In the genomic region with DNA sequence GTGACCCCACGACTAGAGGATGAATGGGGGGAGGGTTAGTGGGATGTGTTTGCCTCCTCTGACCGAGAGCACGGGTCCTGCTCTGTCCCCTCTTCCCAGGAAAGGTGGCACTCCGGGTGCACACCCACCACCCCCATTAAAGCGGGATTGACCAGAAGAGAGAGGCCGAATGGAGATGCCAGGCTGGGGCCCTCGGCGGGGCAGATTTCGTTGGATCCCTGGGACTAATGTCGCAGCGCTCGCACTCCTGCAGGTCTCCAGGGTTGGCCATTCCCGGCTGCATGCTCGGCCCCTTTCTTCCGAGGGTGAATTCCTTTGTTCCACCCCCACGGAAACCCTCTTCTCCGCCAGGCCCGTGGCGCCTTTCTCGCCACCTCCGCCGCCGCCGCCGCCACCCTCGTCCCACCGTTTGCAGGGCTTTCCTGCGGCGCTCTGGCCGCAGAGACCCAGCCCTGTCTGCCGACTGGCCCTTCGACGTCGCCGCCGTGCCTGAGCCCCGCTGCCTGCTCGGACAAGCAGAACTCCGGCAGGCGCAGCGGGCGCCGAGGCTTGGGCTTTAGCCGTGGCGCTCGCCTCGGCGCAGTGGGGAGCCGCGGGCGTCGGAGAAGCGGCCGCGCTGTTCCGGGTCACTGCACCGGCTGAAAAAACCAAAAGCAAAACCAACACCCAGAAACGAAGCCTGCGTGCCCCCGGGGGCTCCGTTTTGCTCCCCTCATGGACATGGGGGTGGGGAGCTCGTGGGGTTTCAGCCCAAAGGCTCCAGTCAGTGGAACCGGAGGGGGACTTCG, we compare ENCODE assay signal across 13 cellular contexts. TPM values are rescaled to one million over a fixed set of nuclear protein-coding genes. Genes with fewer than 3 reads are reported as not detected.
DNase-seq lines count a peak whose midpoint lies in the region; TF ChIP-seq lines count a peak whose summit lies in the region.
"Had no signal": no experiment of that assay in that cellular context is flagged by ENCODE, and none has a peak within 500 bp of the region (broad histone marks: within the 10 kb centered on the region; RNA-seq: fewer than 3 reads in every experiment).

No MANE protein-coding gene starts in this region.

- H3K4me2 ChIP-seq in MM.1S (ENCODE audit: low read depth, low read length): peak overlapping the region; percentile 55; the same call in 1 of the 2 replicates

- H4K20me1 ChIP-seq in MM.1S (ENCODE audit: insufficient read depth, low read length): no peaks in the 10 kb centered on the region

- no peak overlapping the region for H3K9ac ChIP-seq in MM.1S (ENCODE audit: low read length)

- H3K27me3 Mint-ChIP-seq in CD4-positive, alpha-beta memory T cell: peaks cover 61 to 64% of the 10 kb centered on the region in 2 donors

- H3K4me3 ChIP-seq in CD4-positive, alpha-beta memory T cell (ENCODE audit: low read length in 2 of 2): peak overlapping the region in 1 of 2 donors; percentile 35
- H3K4me3 ChIP-seq in MM.1S (ENCODE audit: low read length): peak overlapping the region; percentile 41
- H3K4me3 ChIP-seq in effector memory CD4-positive, alpha-beta T cell (ENCODE audit: insufficient read depth, low read depth, low read length, poor library complexity, severe bottlenecking): peak overlapping the region; percentile 58
- H3K4me3 ChIP-seq in ovary: peak overlapping the region; percentile 5

- DNase-seq in CD4-positive, alpha-beta memory T cell: no peak
- DNase-seq in MM.1S (no peak), ovary (no peak), ACHN (no peak), putamen (ENCODE audit: low spot score) (no peak), pons (ENCODE audit: low spot score) (no peak), GM13977 (ENCODE audit: low spot score) (no peak)
- no peak for DNase-seq in effector memory CD4-positive, alpha-beta T cell
- DNase-seq: cerebellar nuclear complex, substantia nigra, T1000 had no signal

- H3K27ac Mint-ChIP-seq in CD4-positive, alpha-beta memory T cell: no peak overlapping the region

- H3K9me3 ChIP-seq in CD4-positive, alpha-beta memory T cell (ENCODE audit: control insufficient read depth in 1 of 2, low read length in 2 of 2): no peaks in the 10 kb centered on the region
- H3K9me3 ChIP-seq in MM.1S (replicated peaks; ENCODE audit: insufficient read depth, low read length) (no peaks in the 10 kb centered on the region), ovary (no peaks in the 10 kb centered on the region)
- H3K9me3 ChIP-seq in effector memory CD4-positive, alpha-beta T cell (ENCODE audit: control insufficient read depth, low read length): no peaks in the 10 kb centered on the region

- POLR2A ChIA-PET in CD4-positive, alpha-beta memory T cell (lab: Charles Lee; ENCODE audit: partially characterized antibody): no interaction called here

- H3K9me3 Mint-ChIP-seq in CD4-positive, alpha-beta memory T cell: peaks cover 0 to 4% (median 0%) of the 10 kb centered on the region in 8 donors

- CTCF ChIA-PET in CD4-positive, alpha-beta memory T cell (lab: Charles Lee; ENCODE audit: partially characterized antibody): no interaction called here

- H3K27me3 ChIP-seq in CD4-positive, alpha-beta memory T cell (ENCODE audit: insufficient read depth, low read length): peaks cover 47% of the 10 kb centered on the region
- H3K27me3 ChIP-seq in MM.1S (replicated peaks; ENCODE audit: insufficient read depth, low read length) (peaks cover 99% of the 10 kb centered on the region), ovary (peaks cover 16% of the 10 kb centered on the region)
- H3K27me3 ChIP-seq in effector memory CD4-positive, alpha-beta T cell (replicated peaks; ENCODE audit: control insufficient read depth, insufficient read depth, low read length, poor library complexity, severe bottlenecking): peaks cover 81% of the 10 kb centered on the region

- intact Hi-C loops in CD4-positive, alpha-beta memory T cell (cut with micrococcal nuclease): no loop called here
- intact Hi-C loops in ovary (cut with DNase I): no loop called here

- no peaks in the 10 kb centered on the region for H3K9me2 ChIP-seq in MM.1S (replicated peaks; ENCODE audit: insufficient read depth, low read length)

- no peaks in the 10 kb centered on the region for H3F3A ChIP-seq in MM.1S (ENCODE audit: insufficient read depth, low read length)

- no peak for TF ChIP-seq CTCF in MM.1S (IDR thresholded peaks at IDR 0.05; ENCODE audit: low read length)
- no peak for TF ChIP-seq CTCF in ovary (IDR thresholded peaks at IDR 0.05)
- TF ChIP-seq CTCF in GM13977 (IDR thresholded peaks at IDR 0.05; ENCODE audit: extremely low read depth, insufficient read depth, missing control alignments): no peak

- no peak overlapping the region for H2AFZ ChIP-seq in MM.1S (ENCODE audit: low read length)

- TF ChIP-seq POLR2A in ovary (IDR thresholded peaks at IDR 0.05): no peak

- H3K27ac ChIP-seq in CD4-positive, alpha-beta memory T cell (ENCODE audit: low read depth, low read length): no peak overlapping the region
- H3K27ac ChIP-seq in MM.1S (ENCODE audit: low read length) (no peak overlapping the region), ovary (no peak overlapping the region)
- no peak overlapping the region for H3K27ac ChIP-seq in effector memory CD4-positive, alpha-beta T cell (ENCODE audit: insufficient read depth, low read length, poor library complexity, severe bottlenecking)

- H3K4me1 ChIP-seq in CD4-positive, alpha-beta memory T cell (ENCODE audit: insufficient read depth, low read length): peaks cover 15% of the 10 kb centered on the region
- H3K4me1 ChIP-seq in MM.1S (ENCODE audit: low read length) (no peaks in the 10 kb centered on the region), ovary (ENCODE audit: insufficient read depth) (no peaks in the 10 kb centered on the region)
- peaks cover 24% of the 10 kb centered on the region for H3K4me1 ChIP-seq in effector memory CD4-positive, alpha-beta T cell (ENCODE audit: control insufficient read depth, insufficient read depth, low read length, poor library complexity, severe bottlenecking)

- no peaks in the 10 kb centered on the region for H3K36me3 Mint-ChIP-seq in CD4-positive, alpha-beta memory T cell

- in situ Hi-C loops in ACHN (cut with HindIII; ENCODE audit: low pct_ligation_motif_present, low pct_unique_long_range_greater_than_20kb, low sequenced_read_pairs) (no loop called here), GM13977 (cut with MboI; ENCODE audit: low pct_unique_long_range_greater_than_20kb, low sequenced_read_pairs, unreplicated experiment) (no loop called here)

- H3K4me3 Mint-ChIP-seq in CD4-positive, alpha-beta memory T cell: peak overlapping the region in 7 of 8 donors; percentile 63 to 86 (median 80)

- no peaks in the 10 kb centered on the region for H3K36me3 ChIP-seq in CD4-positive, alpha-beta memory T cell (ENCODE audit: insufficient read depth, low read length)
- H3K36me3 ChIP-seq in MM.1S (replicated peaks; ENCODE audit: insufficient read depth, low read length) (no peaks in the 10 kb centered on the region), ovary (no peaks in the 10 kb centered on the region)
- H3K36me3 ChIP-seq in effector memory CD4-positive, alpha-beta T cell (ENCODE audit: control insufficient read depth, insufficient read depth, low read length): no peaks in the 10 kb centered on the region

- H3K79me2 ChIP-seq in MM.1S (ENCODE audit: low read length): no peaks in the 10 kb centered on the region

- WGBS in ovary, 3 donors: 4 to 5% (median 4%) methylated on average over 61 to 64 of the region's 64 CpGs

- peaks cover 5 to 17% (median 8%) of the 10 kb centered on the region in 4 donors for H3K4me1 Mint-ChIP-seq in CD4-positive, alpha-beta memory T cell

- TF ChIP-seq EP300 in ovary (IDR thresholded peaks at IDR 0.05): no peak

RNA-seq across cellular contexts. Expression of gene LMX1B, which starts 11.8 kb away (rescaled TPM):
- not detected for total RNA-seq in CD4-positive, alpha-beta memory T cell
- polyA plus RNA-seq in CD4-positive, alpha-beta memory T cell: not detected
- under 1 TPM in 1 of 7 donors, not detected in 6; 0.20 TPM for total RNA-seq in ovary
- polyA plus RNA-seq in ovary: under 1 TPM in 1 of 2 donors, not detected in 1; 0.08 TPM
- total RNA-seq: LHCN-M2, myocyte had no signal
